ENCODE assay signal across 29 cellular contexts in genomic region chr12:25013061-25013460, GRCh38.
"Had no signal": no experiment of that assay in that cellular context is flagged by ENCODE, and none has a peak within 500 bp of the region (broad histone marks: within the 10 kb centered on the region; RNA-seq: fewer than 3 reads in every experiment).

No MANE protein-coding gene starts in this region.

- ATAC-seq: activated CD8-positive, alpha-beta T cell treated with anti-CD3 and anti-CD28 coated beads for 36 hours; activated naive CD8-positive, alpha-beta T cell treated with anti-CD3 and anti-CD28 coated beads, Interleukin-2, amount 50 U/mL, for 24 hours; activated T-cell treated with anti-CD3 and anti-CD28 coated beads, Interleukin-2, amount 50 U/mL, for 4 hours; activated T-cell treated with anti-CD3 and anti-CD28 coated beads, Interleukin-2, amount 50 U/mL, for 72 hours; activated T-helper 17 cell treated with anti-CD3 and anti-CD28 coated beads, Interleukin-2, amount 50 U/mL, for 72 hours had no signal

- H3K4me3 ChIP-seq: ascending aorta, cardiac muscle cell had no signal

- H3K4me1 ChIP-seq: ascending aorta had no signal

- H3K27me3 ChIP-seq: ascending aorta, cardiac muscle cell had no signal

- H3K36me3 ChIP-seq: ascending aorta, cardiac muscle cell had no signal

- H3K9me3 ChIP-seq: ascending aorta had no signal

- H3K27ac ChIP-seq: ascending aorta, cardiac muscle cell, VCaP had no signal

- DNase-seq: activated B cell treated with CpG ODN at 0.5 μM for 24 hours; activated CD4-positive, alpha-beta memory T cell treated with anti-CD3 and anti-CD28 coated beads for 36 hours; activated CD4-positive, alpha-beta T cell treated with anti-CD3 and anti-CD28 coated beads for 4 hours; activated CD4-positive, alpha-beta T cell treated with anti-CD3 and anti-CD28 coated beads, Interleukin-2, amount 10 ng/mL, durations not matched to agents 24 days and 14 days; activated CD4-positive, alpha-beta T cell treated with anti-CD3 and anti-CD28 coated beads, Interleukin-2, amount 50 U/mL, for 1 hour; activated CD4-positive, alpha-beta T cell treated with anti-CD3 and anti-CD28 coated beads, Interleukin-2, amount 50 U/mL, for 4 hours; activated CD4-positive, CD25-positive, alpha-beta regulatory T cell treated with anti-CD3 and anti-CD28 coated beads, Interleukin-2, amount 50 U/mL, for 72 hours; activated CD8-positive, alpha-beta memory T cell treated with anti-CD3 and anti-CD28 coated beads, Interleukin-2, amount 50 U/mL, for 4 hours; activated CD8-positive, alpha-beta T cell treated with anti-CD3 and anti-CD28 coated beads for 36 hours; activated effector memory CD4-positive, alpha-beta T cell treated with anti-CD3 and anti-CD28 coated beads, Interleukin-2, amount 50 U/mL, for 16 hours; activated gamma-delta T cell treated with Interleukin-2 at 50 U/mL for 16 hours; activated naive CD4-positive, alpha-beta T cell; activated naive CD4-positive, alpha-beta T cell treated with anti-CD3 and anti-CD28 coated beads for 36 hours; activated naive CD8-positive, alpha-beta T cell treated with anti-CD3 and anti-CD28 coated beads, Interleukin-2, amount 10 ng/mL, durations not matched to agents 7 days and 5 days; activated naive CD8-positive, alpha-beta T cell treated with anti-CD3 and anti-CD28 coated beads, Interleukin-2, amount 50 U/mL, for 24 hours; activated T-cell treated with anti-CD3 and anti-CD28 coated beads for 4 hours; activated T-cell treated with anti-CD3 and anti-CD28 coated beads, Interleukin-2, amount 50 U/mL, for 1 hour; activated T-cell treated with anti-CD3 and anti-CD28 coated beads, Interleukin-2, amount 50 U/mL, for 4 hours; activated T-cell treated with anti-CD3 and anti-CD28 coated beads, Interleukin-2, amount 50 U/mL, for 72 hours; amygdala; anterior cingulate cortex; caudate nucleus; cerebellar nuclear complex; T-helper 2 cell; T-helper 9 cell had no signal
